ENCODE assay signal across 8 cellular contexts in genomic region chr19:16371540-16371986, GRCh38. TPM values are rescaled to one million over a fixed set of nuclear protein-coding genes. Genes with fewer than 3 reads are reported as not detected.
DNase-seq lines count a peak whose midpoint lies in the region; ATAC-seq and TF ChIP-seq lines count a peak whose summit lies in the region.

No MANE protein-coding gene starts in this region.

- H3K9me2 ChIP-seq in DOHH2 (replicated peaks; ENCODE audit: control insufficient read depth, low read length) (no peaks in the 10 kb centered on the region), OCI-LY1 (ENCODE audit: low read depth, low read length) (no peaks in the 10 kb centered on the region)

- H3K9me3 ChIP-seq in DOHH2 (ENCODE audit: control insufficient read depth, insufficient read depth, low read length) (no peaks in the 10 kb centered on the region), OCI-LY1 (ENCODE audit: low read length) (no peaks in the 10 kb centered on the region)

- H3K4me2 ChIP-seq in DOHH2 (ENCODE audit: low read length) (peak overlapping the region; percentile 58), OCI-LY1 (ENCODE audit: low read length) (peak overlapping the region; percentile 19; the same call in 1 of the 2 replicates)

- H3K4me1 ChIP-seq in DOHH2 (ENCODE audit: control insufficient read depth, low read length): peaks cover 48% of the 10 kb centered on the region
- peaks cover 52% of the 10 kb centered on the region for H3K4me1 ChIP-seq in OCI-LY1 (ENCODE audit: insufficient read depth, low read length, severe bottlenecking)

- TF ChIP-seq CTCF in DOHH2 (IDR thresholded peaks at IDR 0.05; ENCODE audit: low read depth, low read length, poor library complexity, severe bottlenecking) (peak; percentile 8), OCI-LY1 (IDR thresholded peaks at IDR 0.05; ENCODE audit: low read length) (no peak)

- H3K36me3 Mint-ChIP-seq in natural killer cell treated with Interleukin-12 subunit alpha and Interleukin-12 subunit beta and Interleukin-15 and Interleukin-18, amount 100 ng/mL, for 72 hours: no peaks in the 10 kb centered on the region

- H3K27ac ChIP-seq in DOHH2 (ENCODE audit: low read depth, low read length) (peak overlapping the region; percentile 26), OCI-LY1 (ENCODE audit: low read depth, low read length, poor library complexity, severe bottlenecking) (peak overlapping the region; percentile 20)

- peaks cover 29 to 39% of the 10 kb centered on the region in 2 donors for H3K4me1 Mint-ChIP-seq in natural killer cell treated with Interleukin-12 subunit alpha and Interleukin-12 subunit beta and Interleukin-15 and Interleukin-18, amount 100 ng/mL, for 72 hours (ENCODE audit: low read depth in 2 of 2)

- H3K79me2 ChIP-seq in DOHH2 (ENCODE audit: control insufficient read depth, low read length) (no peaks in the 10 kb centered on the region), OCI-LY1 (ENCODE audit: insufficient read depth, low read length) (no peaks in the 10 kb centered on the region)

- H3F3A ChIP-seq in DOHH2 (ENCODE audit: control insufficient read depth, insufficient read depth) (0 out of 2 replicates have a peak, but pooled peaks cover 3% of the 10 kb centered on the region), OCI-LY1 (ENCODE audit: insufficient read depth, low read length) (no peaks in the 10 kb centered on the region)

- peak; percentile 51 for ATAC-seq in GM21786 (IDR thresholded peaks at IDR 0.05; ENCODE audit: unreplicated experiment)
- peak; percentile 91 to 93 for ATAC-seq in natural killer cell treated with Interleukin-12 subunit alpha and Interleukin-12 subunit beta and Interleukin-15 and Interleukin-18, amount 100 ng/mL, for 72 hours

- H3K27me3 ChIP-seq in DOHH2 (ENCODE audit: control insufficient read depth, low read length) (peaks cover 6% of the 10 kb centered on the region; the same call in 1 of the 2 replicates), OCI-LY1 (ENCODE audit: insufficient read depth, low read length) (0 out of 2 replicates have a peak, but pooled peaks cover 8% of the 10 kb centered on the region), H7 (ENCODE audit: control insufficient read depth, insufficient read depth, low read length) (no peaks in the 10 kb centered on the region)

- H3K4me3 Mint-ChIP-seq in natural killer cell treated with Interleukin-12 subunit alpha and Interleukin-12 subunit beta and Interleukin-15 and Interleukin-18, amount 100 ng/mL, for 72 hours: peak overlapping the region; percentile 82

- peaks cover 25% of the 10 kb centered on the region for H4K20me1 ChIP-seq in DOHH2 (ENCODE audit: control insufficient read depth, insufficient read depth, low read depth, low read length)
- H4K20me1 ChIP-seq in OCI-LY1 (ENCODE audit: insufficient read depth, low read length): no peaks in the 10 kb centered on the region

- H3K9me3 Mint-ChIP-seq in natural killer cell treated with Interleukin-12 subunit alpha and Interleukin-12 subunit beta and Interleukin-15 and Interleukin-18, amount 100 ng/mL, for 72 hours: no peaks in the 10 kb centered on the region

- peaks cover 0 to 6% of the 10 kb centered on the region in 2 donors for H3K27me3 Mint-ChIP-seq in natural killer cell treated with Interleukin-12 subunit alpha and Interleukin-12 subunit beta and Interleukin-15 and Interleukin-18, amount 100 ng/mL, for 72 hours

- H3K36me3 ChIP-seq in DOHH2 (ENCODE audit: control insufficient read depth, low read length) (peaks cover 28% of the 10 kb centered on the region), OCI-LY1 (ENCODE audit: insufficient read depth, low read length) (peaks cover 50% of the 10 kb centered on the region), H7 (replicated peaks; ENCODE audit: control insufficient read depth, insufficient read depth, low read length) (peaks cover 5% of the 10 kb centered on the region)

- peak; percentile 95 for DNase-seq in activated effector memory CD4-positive, alpha-beta T cell treated with anti-CD3 and anti-CD28 coated beads, Interleukin-2, amount 50 U/mL, for 16 hours
- peak; percentile 88 for DNase-seq in natural killer cell treated with Interleukin-12 subunit alpha and Interleukin-12 subunit beta and Interleukin-15 and Interleukin-18, amount 100 ng/mL, for 72 hours (ENCODE audit: low spot score)
- DNase-seq in NCI-H187 treated with DMSO at 0.1 percent for 48 hours (lab: John Stamatoyannopoulos, UW) (no peak), NCI-H510A treated with DMSO at 0.1 percent for 48 hours (lab: John Stamatoyannopoulos, UW) (no peak), H7 (no peak)

- H3K27ac Mint-ChIP-seq in natural killer cell treated with Interleukin-12 subunit alpha and Interleukin-12 subunit beta and Interleukin-15 and Interleukin-18, amount 100 ng/mL, for 72 hours: peak overlapping the region; percentile 82 to 86

- H3K9ac ChIP-seq in OCI-LY1 (ENCODE audit: low read length): no peak overlapping the region

- no peak overlapping the region for H2AFZ ChIP-seq in OCI-LY1 (ENCODE audit: low read length)

- H3K4me3 ChIP-seq in DOHH2 (ENCODE audit: low read length) (peak overlapping the region; percentile 41), OCI-LY1 (ENCODE audit: low read depth, low read length, poor library complexity, severe bottlenecking) (no peak overlapping the region), H7 (ENCODE audit: insufficient read depth, low read depth, low read length) (no peak overlapping the region)

RNA-seq across cellular contexts. Expression of gene KLF2, which starts 46.9 kb away (rescaled TPM):
- total RNA-seq in natural killer cell treated with Interleukin-12 subunit alpha and Interleukin-12 subunit beta and Interleukin-15 and Interleukin-18, amount 100 ng/mL, for 72 hours: 1 to 10 TPM; 3.4 to 6.7 TPM
- not detected in 2 replicates for total RNA-seq in H7 (2014; rRNA removed; shearing (Covaris generic))

Comparison
In these comparisons a context has a peak if more than half of its experiments do, and no peak if none do; other contexts are left out.
1. DNase-seq: peak in activated effector memory CD4-positive, alpha-beta T cell treated with anti-CD3 and anti-CD28 coated beads, Interleukin-2, amount 50 U/mL, for 16 hours (single experiment) and natural killer cell treated with Interleukin-12 subunit alpha and Interleukin-12 subunit beta and Interleukin-15 and Interleukin-18, amount 100 ng/mL, for 72 hours (single experiment); none in NCI-H187 treated with DMSO at 0.1 percent for 48 hours (single experiment), NCI-H510A treated with DMSO at 0.1 percent for 48 hours (single experiment) and H7 (single experiment).